In the genomic region with DNA sequence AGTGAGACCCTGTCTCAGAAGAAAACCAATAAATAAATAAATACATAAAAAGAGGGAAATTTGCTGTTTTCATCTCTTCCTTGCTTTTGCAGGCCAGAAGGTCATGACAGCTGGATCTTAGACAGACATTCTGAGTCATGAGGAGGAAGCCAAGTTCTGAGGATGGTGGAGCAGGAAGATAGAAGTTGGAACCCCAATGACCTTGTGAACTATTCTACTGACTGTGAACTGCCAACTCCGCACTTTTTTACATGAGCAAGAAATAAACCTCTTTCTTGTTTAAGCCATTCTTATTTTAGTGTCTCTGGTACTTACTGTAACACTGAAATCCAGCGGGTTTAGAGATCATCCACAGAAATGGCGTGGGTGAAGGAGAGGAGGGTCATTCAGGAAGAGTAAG, we compare ENCODE assay signal across 1 cellular context.
TF ChIP-seq lines count a peak whose summit lies in the region.

No MANE protein-coding gene starts in this region.

TF ChIP-seq in HEK293T, 16 proteins besides CTCF, POLR2A, EP300 and RAD21:
- TF ChIP-seq SUZ12 (IDR thresholded peaks at IDR 0.05) (no peak), ARNT (IDR thresholded peaks at IDR 0.05) (no peak)
